Comparison of ENCODE assay signal across 20 cellular contexts in the genomic region with DNA sequence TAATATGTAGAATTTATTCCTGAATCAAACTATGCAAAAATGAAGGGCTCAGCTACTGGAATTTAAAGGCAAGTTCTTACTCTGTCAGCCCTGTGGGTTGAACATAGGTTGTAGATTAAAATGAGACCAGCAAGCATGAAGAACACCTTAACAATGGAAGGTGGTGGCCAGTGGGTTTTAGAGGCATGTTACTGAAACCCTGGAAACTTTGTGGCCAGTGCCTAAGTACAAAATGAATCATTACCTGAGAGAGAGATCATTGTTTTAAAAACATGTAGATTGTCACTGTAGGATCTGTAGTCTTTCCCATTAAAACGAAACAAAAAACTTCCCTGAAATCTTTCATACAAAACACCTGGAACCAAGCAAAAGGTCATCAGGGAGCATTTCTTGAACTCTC. TPM values are rescaled to one million over a fixed set of nuclear protein-coding genes. Genes with fewer than 3 reads are reported as not detected.
DNase-seq lines count a peak whose midpoint lies in the region; ATAC-seq, FAIRE-seq and TF ChIP-seq lines count a peak whose summit lies in the region.
"Had no signal": no experiment of that assay in that cellular context is flagged by ENCODE, and none has a peak within 500 bp of the region (broad histone marks: within the 10 kb centered on the region; RNA-seq: fewer than 3 reads in every experiment).

No MANE protein-coding gene starts in this region.

- H3K4me3 ChIP-seq in GM12865 (ENCODE audit: low read depth, low read length): no peak overlapping the region
- no peak overlapping the region for H3K4me3 ChIP-seq in HUES6 (ENCODE audit: low read depth, low read length)
- peak overlapping the region in 1 of 4 experiments; percentile 3; a peak in 1 of 8 replicates for H3K4me3 ChIP-seq in H1 (ENCODE audit: extremely low read depth in 1 of 4, insufficient read depth in 2 of 4, low read depth in 3 of 4, low read length in 4 of 4)
- H3K4me3 ChIP-seq: BLaER1, K562 had no signal

- no peak overlapping the region for H3K14ac ChIP-seq in H1 (ENCODE audit: insufficient read length)

- H3K27ac ChIP-seq in HUES6 (ENCODE audit: low read depth, low read length): 0 out of 2 replicates have a peak overlapping the region, but pooled peaks have one; percentile 2
- H3K27ac ChIP-seq in H1 (ENCODE audit: low read depth, low read length): no peak overlapping the region
- H3K27ac ChIP-seq: BLaER1 had no signal

- H3K27me3 ChIP-seq in HUES6 (ENCODE audit: control insufficient read depth, insufficient read depth, low read length) (no peaks in the 10 kb centered on the region), H1 (replicated peaks in 1 of 4; ENCODE audit: control insufficient read depth in 3 of 4, extremely low read depth in 1 of 4, insufficient read depth in 3 of 4, low read length in 3 of 4) (no peaks in the 10 kb centered on the region)
- H3K27me3 ChIP-seq: BLaER1 had no signal

- no peaks in the 10 kb centered on the region for H4K20me1 ChIP-seq in H1 (replicated peaks in 1 of 2; ENCODE audit: control insufficient read depth in 1 of 2, insufficient read depth in 2 of 2, low read length in 2 of 2)
- H4K20me1 ChIP-seq: BLaER1 had no signal

- no peak overlapping the region for H3K9ac ChIP-seq in HUES6 (ENCODE audit: low read length)
- no peak overlapping the region for H3K9ac ChIP-seq in H1 (replicated peaks in 1 of 4; ENCODE audit: extremely low read depth in 1 of 4, low read depth in 3 of 4, low read length in 3 of 4)
- H3K9ac ChIP-seq: BLaER1 had no signal

- H3K4me1 ChIP-seq in HUES6 (ENCODE audit: control insufficient read depth, insufficient read depth, low read length) (peaks cover 12% of the 10 kb centered on the region; the same call in 1 of the 2 replicates), H1 (replicated peaks in 1 of 4; ENCODE audit: control insufficient read depth in 3 of 4, insufficient read depth in 4 of 4, low read length in 3 of 4) (no peaks in the 10 kb centered on the region; a peak in 1 of 7 replicates)
- H3K4me1 ChIP-seq: BLaER1, Caco-2 had no signal

- peak; percentile 44 for DNase-seq in GM12865 (ENCODE audit: low read depth)
- DNase-seq in H1 (ENCODE audit: low read depth in 1 of 2, low spot score in 2 of 2): no peak
- DNase-seq in renal cortical epithelial cell (ENCODE audit: low read depth): peak; percentile 77
- DNase-seq in DMS153 (lab: John Stamatoyannopoulos, UW): no peak
- DNase-seq: 8988T; AML-193; Caco-2; CD8-positive, alpha-beta memory T cell; DMS53; GF-D8; GOT3; HCEC 1CT; HFFc6 had no signal

- CTCF ChIA-PET in H1 (lab: Charles Lee; ENCODE audit: partially characterized antibody): no interaction called here

- 88% methylated on average over 1 of the region's 1 CpG; no CpG with 5 or more reads in 1 of the 2 experiments for WGBS in H1 (ENCODE audit: extremely low coverage in 1 of 2, insufficient coverage in 1 of 2, insufficient read length in 1 of 2, insufficient replicate concordance in 2 of 2, low coverage in 1 of 2, low lambda C conversion rate in 2 of 2, missing lambda C conversion rate in 1 of 2), 2 experiments

- H3K18ac ChIP-seq in H1 (ENCODE audit: extremely low read depth, low read length): no peak overlapping the region

- no peak overlapping the region for H2BK120ac ChIP-seq in H1 (replicated peaks; ENCODE audit: low read depth, low read length)

- no peak for TF ChIP-seq POLR2A in H1 (IDR thresholded peaks at IDR 0.05; ENCODE audit: control extremely low read depth in 1 of 2, low read depth in 2 of 2, low read length in 2 of 2)

- no peak overlapping the region for H2BK20ac ChIP-seq in H1 (ENCODE audit: low read length)

- FAIRE-seq in H1 (lab: Jason Lieb, UNC): peak; percentile 42
- FAIRE-seq: GM18507, HTR-8/SVneo, K562 had no signal

- H2BK15ac ChIP-seq in H1 (ENCODE audit: low read length): no peak overlapping the region

- TF ChIP-seq CTCF in GM12865 (IDR thresholded peaks at IDR 0.05; ENCODE audit: insufficient read depth, low read depth, low read length, missing control alignments) (no peak), H1 (IDR thresholded peaks at IDR 0.05; ENCODE audit: control extremely low read depth in 1 of 3, insufficient read depth in 1 of 3, low read depth in 1 of 3, low read length in 3 of 3) (no peak)

- no peak overlapping the region for H3K4me2 ChIP-seq in H1 (ENCODE audit: insufficient read depth in 1 of 2, low read depth in 2 of 2, low read length in 2 of 2)
- H3K4me2 ChIP-seq: BLaER1 had no signal

- H2AFZ ChIP-seq in H1 (ENCODE audit: low read length): no peak overlapping the region

- H3K56ac ChIP-seq in H1 (replicated peaks; ENCODE audit: insufficient read length, low read depth, low read length): no peak overlapping the region

- no peaks in the 10 kb centered on the region for H3K79me1 ChIP-seq in H1 (ENCODE audit: low read depth, low read length)

- no peak overlapping the region for H2BK12ac ChIP-seq in H1 (ENCODE audit: low read depth, low read length)

- H3K4ac ChIP-seq in H1 (replicated peaks; ENCODE audit: insufficient read length, low read depth, low read length): no peak overlapping the region

- no peak overlapping the region for H4K91ac ChIP-seq in H1 (replicated peaks; ENCODE audit: insufficient read length, low read length)

- H3K9me3 ChIP-seq in HUES6 (ENCODE audit: control insufficient read depth, insufficient read depth, low read depth, low read length) (no peaks in the 10 kb centered on the region), H1 (ENCODE audit: insufficient read depth in 2 of 2, low read depth in 1 of 2, low read length in 1 of 2) (no peaks in the 10 kb centered on the region)
- H3K9me3 ChIP-seq: BLaER1, Caco-2 had no signal

- H3K23ac ChIP-seq in H1 (ENCODE audit: insufficient read length): no peak overlapping the region

- TF ChIP-seq EP300 in H1 (IDR thresholded peaks at IDR 0.05; ENCODE audit: borderline replicate concordance in 1 of 2, low read depth in 2 of 2, low read length in 2 of 2): no peak

- H4K5ac ChIP-seq in H1 (ENCODE audit: insufficient read length, low read depth, low read length): no peak overlapping the region

- ATAC-seq in GM19328 (IDR thresholded peaks at IDR 0.05; ENCODE audit: unreplicated experiment) (no peak), GM19463 (IDR thresholded peaks at IDR 0.05; ENCODE audit: unreplicated experiment) (no peak)
- ATAC-seq: K562 had no signal

- no peak overlapping the region for H4K8ac ChIP-seq in H1 (ENCODE audit: extremely low read depth, insufficient read depth, low read length)

- H2AK5ac ChIP-seq in H1 (ENCODE audit: low read depth, low read length): no peak overlapping the region

- H3K79me2 ChIP-seq in H1 (ENCODE audit: control insufficient read depth in 1 of 2, insufficient read depth in 2 of 2, low read length in 2 of 2): no peaks in the 10 kb centered on the region

- H3K36me3 ChIP-seq in HUES6 (ENCODE audit: control insufficient read depth, insufficient read depth, low read length): no peaks in the 10 kb centered on the region
- H3K36me3 ChIP-seq in H1 (ENCODE audit: control insufficient read depth in 2 of 4, insufficient read depth in 4 of 4, low read length in 3 of 4): no peaks in the 10 kb centered on the region
- H3K36me3 ChIP-seq: BLaER1 had no signal

- POLR2A ChIA-PET in H1 (lab: Charles Lee; ENCODE audit: partially characterized antibody): interaction anchor here (1.0 kb wide), 1 partner anchor 15 kb away, joined by 4 read pairs; no protein-coding TSS in a partner anchor

- H3K23me2 ChIP-seq in H1 (ENCODE audit: low read depth, low read length): no peaks in the 10 kb centered on the region

- H2BK5ac ChIP-seq in H1 (ENCODE audit: low read depth, low read length): no peak overlapping the region

- no peak for TF ChIP-seq RAD21 in H1 (IDR thresholded peaks at IDR 0.05 in 1 of 2, conservative IDR thresholded peaks at IDR 0.05 in 1 of 2; ENCODE audit: low read depth in 2 of 2, low read length in 2 of 2)

TF ChIP-seq in H1, 55 proteins besides CTCF, POLR2A, EP300 and RAD21:
- TF ChIP-seq CTBP2 (IDR thresholded peaks at IDR 0.05; ENCODE audit: borderline replicate concordance, insufficient read depth, insufficient read length, low read length) (no peak), GTF2F1 (IDR thresholded peaks at IDR 0.05; ENCODE audit: borderline replicate concordance, low read depth, low read length) (no peak), BCL11A (IDR thresholded peaks at IDR 0.05; ENCODE audit: low read depth in 2 of 2, low read length in 2 of 2) (no peak), ZNF274 (IDR thresholded peaks at IDR 0.05; ENCODE audit: borderline replicate concordance, extremely low read depth, low read length) (no peak), SIRT6 (IDR thresholded peaks at IDR 0.05; ENCODE audit: low read length) (no peak)

RNA-seq across cellular contexts. Expression of a gene that starts 51.7 kb away (rescaled TPM):
- total RNA-seq in H1 (2021; fragmentation: NEBNext Ultra II Directional; extraction: Animal tissue kit (Norgen Biotek cat#: 25700)): 12.9 and 14.3 TPM in 2 replicates
- polyA plus RNA-seq in H1 (2011; rRNA removed): 16.2 and 30.2 TPM in 2 replicates
- 9.6 TPM for polyA plus RNA-seq in H1 (2011; cell fraction: cytosol; rRNA removed)
- 17.5 TPM for polyA plus RNA-seq in H1 (2011; cell fraction: nucleus; rRNA removed)
- polyA plus RNA-seq in H1 (2012, experiment 1 of 2): 9.2 to 13.0 TPM (median 10.9 TPM) in 4 replicates
- 7.9 TPM for polyA plus RNA-seq in H1 (2012, experiment 2 of 2)
- 16.6 TPM for polyA plus RNA-seq in H1 (2013, experiment 1 of 2)
- 19.8 TPM for polyA plus RNA-seq in H1 (2013, experiment 2 of 2)
- polyA minus RNA-seq in H1 (2011; rRNA and poly(A)+ RNA removed): 4.6 and 9.6 TPM in 2 replicates
- polyA minus RNA-seq in H1 (2011; cell fraction: cytosol; rRNA and poly(A)+ RNA removed): 7.9 TPM
- polyA minus RNA-seq in H1 (2011; cell fraction: nucleus; rRNA and poly(A)+ RNA removed): 10.3 TPM
- total RNA-seq in renal cortical epithelial cell: 0.25 TPM in 1 of 2 replicates, not detected in the other
- total RNA-seq: Caco-2; CD8-positive, alpha-beta memory T cell; HFFc6 had no signal
- polyA plus RNA-seq: CD8-positive, alpha-beta memory T cell had no signal

Comparison
In these comparisons a context has a peak if more than half of its experiments do, and no peak if none do; other contexts are left out.
1. DNase-seq: peak in GM12865 (single experiment) and renal cortical epithelial cell (single experiment); none in H1 (0 of 2) and DMS153 (single experiment).
2. RNA of a gene that starts 51.7 kb away (total RNA-seq): 12.9 to 14.3 TPM in H1; 0.25 TPM in renal cortical epithelial cell; every median in the first group is over 10 times any median in the second.